1 cellular context compared by ENCODE assay signal in the genomic region with DNA sequence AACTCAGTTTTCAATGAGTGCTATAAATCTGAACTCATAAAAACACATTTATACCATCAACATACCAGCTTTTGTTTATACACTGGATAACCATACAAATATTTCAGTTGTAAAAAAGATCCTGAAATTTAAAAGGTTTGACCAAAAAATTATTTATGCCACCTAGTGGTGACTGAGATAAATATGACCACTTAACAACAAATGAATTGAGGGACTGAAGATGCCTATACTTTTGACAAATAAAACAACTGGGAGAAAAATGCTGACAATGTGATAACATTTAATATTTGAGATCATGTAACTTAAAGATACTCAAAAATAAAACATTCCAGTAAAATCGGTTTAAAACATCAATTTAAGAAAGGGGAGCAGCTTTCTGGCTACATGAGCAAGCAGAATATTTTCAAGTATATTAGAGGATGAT.
TF ChIP-seq lines count a peak whose summit lies in the region.

No MANE protein-coding gene starts in this region.

TF ChIP-seq in HCT116, 20 proteins besides CTCF, POLR2A, EP300 and RAD21:
- TF ChIP-seq ZNF274 (IDR thresholded peaks at IDR 0.05; ENCODE audit: low read depth, low read length) = no peak
- TF ChIP-seq TCF7L2 (IDR thresholded peaks at IDR 0.05; ENCODE audit: borderline replicate concordance, extremely low read depth, insufficient read depth, insufficient read length) = no peak
- TF ChIP-seq EZH2 (IDR thresholded peaks at IDR 0.05) = no peak
- no peak for TF ChIP-seq CBX3 (IDR thresholded peaks at IDR 0.05; ENCODE audit: low read depth)
- no peak for TF ChIP-seq EZH2phosphoT487 (IDR thresholded peaks at IDR 0.05; ENCODE audit: borderline replicate concordance)
- TF ChIP-seq, protein P1, sequence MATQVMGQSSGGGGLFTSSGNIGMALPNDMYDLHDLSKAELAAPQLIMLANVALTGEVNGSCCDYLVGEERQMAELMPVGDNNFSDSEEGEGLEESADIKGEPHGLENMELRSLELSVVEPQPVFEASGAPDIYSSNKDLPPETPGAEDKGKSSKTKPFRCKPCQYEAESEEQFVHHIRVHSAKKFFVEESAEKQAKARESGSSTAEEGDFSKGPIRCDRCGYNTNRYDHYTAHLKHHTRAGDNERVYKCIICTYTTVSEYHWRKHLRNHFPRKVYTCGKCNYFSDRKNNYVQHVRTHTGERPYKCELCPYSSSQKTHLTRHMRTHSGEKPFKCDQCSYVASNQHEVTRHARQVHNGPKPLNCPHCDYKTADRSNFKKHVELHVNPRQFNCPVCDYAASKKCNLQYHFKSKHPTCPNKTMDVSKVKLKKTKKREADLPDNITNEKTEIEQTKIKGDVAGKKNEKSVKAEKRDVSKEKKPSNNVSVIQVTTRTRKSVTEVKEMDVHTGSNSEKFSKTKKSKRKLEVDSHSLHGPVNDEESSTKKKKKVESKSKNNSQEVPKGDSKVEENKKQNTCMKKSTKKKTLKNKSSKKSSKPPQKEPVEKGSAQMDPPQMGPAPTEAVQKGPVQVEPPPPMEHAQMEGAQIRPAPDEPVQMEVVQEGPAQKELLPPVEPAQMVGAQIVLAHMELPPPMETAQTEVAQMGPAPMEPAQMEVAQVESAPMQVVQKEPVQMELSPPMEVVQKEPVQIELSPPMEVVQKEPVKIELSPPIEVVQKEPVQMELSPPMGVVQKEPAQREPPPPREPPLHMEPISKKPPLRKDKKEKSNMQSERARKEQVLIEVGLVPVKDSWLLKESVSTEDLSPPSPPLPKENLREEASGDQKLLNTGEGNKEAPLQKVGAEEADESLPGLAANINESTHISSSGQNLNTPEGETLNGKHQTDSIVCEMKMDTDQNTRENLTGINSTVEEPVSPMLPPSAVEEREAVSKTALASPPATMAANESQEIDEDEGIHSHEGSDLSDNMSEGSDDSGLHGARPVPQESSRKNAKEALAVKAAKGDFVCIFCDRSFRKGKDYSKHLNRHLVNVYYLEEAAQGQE (IDR thresholded peaks at IDR 0.05; ENCODE audit: low read depth) = no peak
- no peak for TF ChIP-seq YY1 (IDR thresholded peaks at IDR 0.05; ENCODE audit: extremely low read depth, insufficient replicate concordance, low read depth, low read length)
- no peak for TF ChIP-seq EGR1 (IDR thresholded peaks at IDR 0.05; ENCODE audit: low read depth)
- no peak for TF ChIP-seq ELF1 (IDR thresholded peaks at IDR 0.05; ENCODE audit: borderline replicate concordance, low read depth)
- no peak for TF ChIP-seq JUND (IDR thresholded peaks at IDR 0.05)
- TF ChIP-seq ZFX (IDR thresholded peaks at IDR 0.05) = no peak
- TF ChIP-seq, protein P2, sequence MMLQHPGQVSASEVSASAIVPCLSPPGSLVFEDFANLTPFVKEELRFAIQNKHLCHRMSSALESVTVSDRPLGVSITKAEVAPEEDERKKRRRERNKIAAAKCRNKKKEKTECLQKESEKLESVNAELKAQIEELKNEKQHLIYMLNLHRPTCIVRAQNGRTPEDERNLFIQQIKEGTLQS (IDR thresholded peaks at IDR 0.05) = no peak
- no peak for TF ChIP-seq SP1 (IDR thresholded peaks at IDR 0.05; ENCODE audit: low read depth)
- TF ChIP-seq, protein P3, sequence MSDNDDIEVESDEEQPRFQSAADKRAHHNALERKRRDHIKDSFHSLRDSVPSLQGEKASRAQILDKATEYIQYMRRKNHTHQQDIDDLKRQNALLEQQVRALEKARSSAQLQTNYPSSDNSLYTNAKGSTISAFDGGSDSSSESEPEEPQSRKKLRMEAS (IDR thresholded peaks at IDR 0.05) = no peak
- no peak for TF ChIP-seq CEBPB (IDR thresholded peaks at IDR 0.05; ENCODE audit: low read depth)
- TF ChIP-seq, protein P4, sequence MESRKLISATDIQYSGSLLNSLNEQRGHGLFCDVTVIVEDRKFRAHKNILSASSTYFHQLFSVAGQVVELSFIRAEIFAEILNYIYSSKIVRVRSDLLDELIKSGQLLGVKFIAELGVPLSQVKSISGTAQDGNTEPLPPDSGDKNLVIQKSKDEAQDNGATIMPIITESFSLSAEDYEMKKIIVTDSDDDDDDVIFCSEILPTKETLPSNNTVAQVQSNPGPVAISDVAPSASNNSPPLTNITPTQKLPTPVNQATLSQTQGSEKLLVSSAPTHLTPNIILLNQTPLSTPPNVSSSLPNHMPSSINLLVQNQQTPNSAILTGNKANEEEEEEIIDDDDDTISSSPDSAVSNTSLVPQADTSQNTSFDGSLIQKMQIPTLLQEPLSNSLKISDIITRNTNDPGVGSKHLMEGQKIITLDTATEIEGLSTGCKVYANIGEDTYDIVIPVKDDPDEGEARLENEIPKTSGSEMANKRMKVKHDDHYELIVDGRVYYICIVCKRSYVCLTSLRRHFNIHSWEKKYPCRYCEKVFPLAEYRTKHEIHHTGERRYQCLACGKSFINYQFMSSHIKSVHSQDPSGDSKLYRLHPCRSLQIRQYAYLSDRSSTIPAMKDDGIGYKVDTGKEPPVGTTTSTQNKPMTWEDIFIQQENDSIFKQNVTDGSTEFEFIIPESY (IDR thresholded peaks at IDR 0.05; ENCODE audit: extremely low read depth, insufficient replicate concordance, low read length) = no peak
- no peak for TF ChIP-seq SIN3A (IDR thresholded peaks at IDR 0.05; ENCODE audit: low read depth)
- no peak for TF ChIP-seq POLR2AphosphoS5 (IDR thresholded peaks at IDR 0.05; ENCODE audit: low read depth, low read length)
